ENCODE assay signal across 9 cellular contexts in genomic region chr7:97835296-97836138, GRCh38. TPM values are rescaled to one million over a fixed set of nuclear protein-coding genes. Genes with fewer than 3 reads are reported as not detected.
DNase-seq lines count a peak whose midpoint lies in the region; ATAC-seq and TF ChIP-seq lines count a peak whose summit lies in the region.
"Had no signal": no experiment of that assay in that cellular context is flagged by ENCODE, and none has a peak within 500 bp of the region (broad histone marks: within the 10 kb centered on the region; RNA-seq: fewer than 3 reads in every experiment).

No MANE protein-coding gene starts in this region.

- H2AK5ac ChIP-seq in neuronal stem cell (ENCODE audit: low read depth, low read length) = no peak overlapping the region

- H3K27me3 ChIP-seq in neuronal stem cell (ENCODE audit: control insufficient read depth in 3 of 3, insufficient read depth in 3 of 3, low read depth in 1 of 3, low read length in 3 of 3) (peaks cover 0 to 11% (median 0%) of the 10 kb centered on the region in 3 experiments), thyroid gland (no peaks in the 10 kb centered on the region)

- H3K9me3 Mint-ChIP-seq in activated T-cell treated with anti-CD3 and anti-CD28 coated beads, Interleukin-2, amount 50 U/mL, for 24 hours = no peaks in the 10 kb centered on the region
- H3K9me3 Mint-ChIP-seq: activated naive CD4-positive, alpha-beta T cell treated with anti-CD3 and anti-CD28 coated beads, Interleukin-2, amount 50 U/mL, for 24 hours had no signal

- H3K79me1 ChIP-seq in neuronal stem cell (ENCODE audit: low read depth, low read length) = no peaks in the 10 kb centered on the region

- H3K27ac Mint-ChIP-seq in activated T-cell treated with anti-CD3 and anti-CD28 coated beads, Interleukin-2, amount 50 U/mL, for 24 hours = no peak overlapping the region
- H3K27ac Mint-ChIP-seq: activated naive CD4-positive, alpha-beta T cell treated with anti-CD3 and anti-CD28 coated beads, Interleukin-2, amount 50 U/mL, for 24 hours had no signal

- no peak overlapping the region for H4K8ac ChIP-seq in neuronal stem cell (ENCODE audit: low read depth, low read length)

- no peaks in the 10 kb centered on the region for H3K4me1 ChIP-seq in neuronal stem cell (ENCODE audit: control insufficient read depth in 2 of 2, insufficient read depth in 1 of 2, low read depth in 1 of 2, low read length in 2 of 2)
- H3K4me1 ChIP-seq in thyroid gland = no peaks in the 10 kb centered on the region

- H3K23ac ChIP-seq in neuronal stem cell (ENCODE audit: low read depth, low read length, poor library complexity) = no peak overlapping the region

- H3K4me3 ChIP-seq in fibroblast of mammary gland (ENCODE audit: control insufficient read depth, low read depth, low read length) (no peak overlapping the region), neuronal stem cell (ENCODE audit: low read length in 2 of 2) (no peak overlapping the region), thyroid gland (replicated peaks in 1 of 3) (no peak overlapping the region)

- WGBS in neuronal stem cell (ENCODE audit: extremely low coverage in 2 of 2, insufficient read length in 2 of 2, insufficient replicate concordance in 1 of 2), 2 donors = no CpG with 5 or more reads among the region's 12 CpGs
- 36 to 38% methylated on average over 12 of the region's 12 CpGs for WGBS in thyroid gland, 2 donors

- H3K27ac ChIP-seq in neuronal stem cell (replicated peaks; ENCODE audit: low read length) (no peak overlapping the region), thyroid gland (no peak overlapping the region)

- peaks cover 39% of the 10 kb centered on the region for H3K27me3 Mint-ChIP-seq in activated T-cell treated with anti-CD3 and anti-CD28 coated beads, Interleukin-2, amount 50 U/mL, for 24 hours

- no peak overlapping the region for H3K18ac ChIP-seq in neuronal stem cell (ENCODE audit: low read length)

- no peak overlapping the region for H3K4me2 ChIP-seq in neuronal stem cell (ENCODE audit: insufficient read depth, low read length, poor library complexity, severe bottlenecking)

- no peak overlapping the region for H3K4me3 Mint-ChIP-seq in activated T-cell treated with anti-CD3 and anti-CD28 coated beads, Interleukin-2, amount 50 U/mL, for 24 hours
- H3K4me3 Mint-ChIP-seq: activated naive CD4-positive, alpha-beta T cell treated with anti-CD3 and anti-CD28 coated beads, Interleukin-2, amount 50 U/mL, for 24 hours had no signal

- intact Hi-C loops in thyroid gland (cut with DNase I) = loop anchor here (5.0 kb wide), 1 partner anchor 733 kb away; no protein-coding TSS in a partner anchor

- no peak overlapping the region for H2BK12ac ChIP-seq in neuronal stem cell (ENCODE audit: low read length)

- H3K36me3 Mint-ChIP-seq in activated T-cell treated with anti-CD3 and anti-CD28 coated beads, Interleukin-2, amount 50 U/mL, for 24 hours (ENCODE audit: low read depth) = no peaks in the 10 kb centered on the region
- H3K36me3 Mint-ChIP-seq: activated naive CD4-positive, alpha-beta T cell treated with anti-CD3 and anti-CD28 coated beads, Interleukin-2, amount 50 U/mL, for 24 hours had no signal

- H3K14ac ChIP-seq in neuronal stem cell (ENCODE audit: low read length) = no peak overlapping the region

- no peak overlapping the region for H2BK5ac ChIP-seq in neuronal stem cell (ENCODE audit: low read length)

- ATAC-seq in GM19468 (IDR thresholded peaks at IDR 0.05; ENCODE audit: extremely low read depth, unreplicated experiment) = peak; percentile 79

- TF ChIP-seq POLR2A in thyroid gland (IDR thresholded peaks at IDR 0.05) = no peak

- H3K36me3 ChIP-seq in neuronal stem cell (replicated peaks in 1 of 2; ENCODE audit: control insufficient read depth in 2 of 2, insufficient read depth in 2 of 2, low read length in 2 of 2) = no peaks in the 10 kb centered on the region
- no peaks in the 10 kb centered on the region for H3K36me3 ChIP-seq in thyroid gland

- peak overlapping the region; percentile 23 for H2AFZ ChIP-seq in neuronal stem cell (ENCODE audit: low read length)

- no peak overlapping the region for H2BK15ac ChIP-seq in neuronal stem cell (ENCODE audit: low read length)

- H3K9me3 ChIP-seq in neuronal stem cell (replicated peaks in 1 of 2; ENCODE audit: control insufficient read depth in 2 of 2, insufficient read depth in 1 of 2, low read depth in 1 of 2, low read length in 2 of 2) (no peaks in the 10 kb centered on the region), thyroid gland (no peaks in the 10 kb centered on the region)

- no peaks in the 10 kb centered on the region for H3K4me1 Mint-ChIP-seq in activated T-cell treated with anti-CD3 and anti-CD28 coated beads, Interleukin-2, amount 50 U/mL, for 24 hours (ENCODE audit: low read depth)
- H3K4me1 Mint-ChIP-seq: activated naive CD4-positive, alpha-beta T cell treated with anti-CD3 and anti-CD28 coated beads, Interleukin-2, amount 50 U/mL, for 24 hours had no signal

- no peak overlapping the region for H4K91ac ChIP-seq in neuronal stem cell (ENCODE audit: low read depth, low read length, poor library complexity)

- H3K4ac ChIP-seq in neuronal stem cell (ENCODE audit: low read length) = no peak overlapping the region

- H3K9ac ChIP-seq in neuronal stem cell (ENCODE audit: low read depth, low read length, poor library complexity) = no peak overlapping the region

- peak; percentile 48 for DNase-seq in D341Med (ENCODE audit: low spot score)
- DNase-seq in HuH-7 (ENCODE audit: low spot score) = peak; percentile 37
- DNase-seq in OCI-M1 (lab: John Stamatoyannopoulos, UW) = peak; percentile 95
- peak; percentile 59 for DNase-seq in activated T-cell treated with anti-CD3 and anti-CD28 coated beads, Interleukin-2, amount 50 U/mL, for 24 hours
- DNase-seq in fibroblast of mammary gland (ENCODE audit: low read depth) = peak; percentile 74
- peak; percentile 63 for DNase-seq in neuronal stem cell (ENCODE audit: low spot score)
- peak; percentile 63 to 69 for DNase-seq in thyroid gland

- H2BK120ac ChIP-seq in neuronal stem cell (ENCODE audit: low read depth, low read length) = no peak overlapping the region

- TF ChIP-seq CTCF in fibroblast of mammary gland (conservative IDR thresholded peaks at IDR 0.05; ENCODE audit: control insufficient read depth, insufficient read depth, low read depth, low read length) = peak; percentile 65
- peak in 4 of 6 experiments; percentile 29 to 65 (median 40) for TF ChIP-seq CTCF in thyroid gland (IDR thresholded peaks at IDR 0.05)

RNA-seq across cellular contexts. Expression of gene ASNS, which starts 36.7 kb away (rescaled TPM):
- 31.8 TPM for polyA plus RNA-seq in neuronal stem cell (2013, experiment 1 of 2)
- polyA plus RNA-seq in neuronal stem cell (2013, experiment 2 of 2) = 30.5 TPM
- 10 to 100 TPM; 16.4 to 84.2 (median 20.3) TPM for total RNA-seq in thyroid gland

Comparison
In these comparisons a context has a peak if more than half of its experiments do, and no peak if none do; other contexts are left out.
1. DNase-seq: peak in every context shown above with its lines; median percentile 95 in OCI-M1; 74 in fibroblast of mammary gland; 66 in thyroid gland; 63 in neuronal stem cell; 59 in activated T-cell treated with anti-CD3 and anti-CD28 coated beads, Interleukin-2, amount 50 U/mL, for 24 hours; 48 in D341Med; 37 in HuH-7.